In genomic region chr15:74872702-74873035, GRCh38 we compare ENCODE assay signal across 8 cellular contexts. TPM values are rescaled to one million over a fixed set of nuclear protein-coding genes. Genes with fewer than 3 reads are reported as not detected.
DNase-seq lines count a peak whose midpoint lies in the region; ATAC-seq and TF ChIP-seq lines count a peak whose summit lies in the region.

No MANE protein-coding gene starts in this region.

- H3K9me3 ChIP-seq in adipocyte (ENCODE audit: control insufficient read depth, low read length) (no peaks in the 10 kb centered on the region), suprapubic skin (no peaks in the 10 kb centered on the region)

- POLR2A ChIA-PET in activated CD4-positive, alpha-beta T cell treated with anti-CD3 and anti-CD28 coated beads for 36 hours (lab: Charles Lee) = no interaction called here

- TF ChIP-seq EP300 in suprapubic skin (IDR thresholded peaks at IDR 0.05) = no peak

- peak overlapping the region; percentile 87 for H3K4me3 Mint-ChIP-seq in activated CD4-positive, alpha-beta T cell treated with anti-CD3 and anti-CD28 coated beads for 36 hours

- H3K36me3 ChIP-seq in adipocyte (ENCODE audit: control insufficient read depth, insufficient read depth, low read length, severe bottlenecking) (no peaks in the 10 kb centered on the region), kidney epithelial cell (ENCODE audit: control insufficient read depth, insufficient read depth, low read length) (no peaks in the 10 kb centered on the region), suprapubic skin (no peaks in the 10 kb centered on the region)

- H3K27me3 Mint-ChIP-seq in activated CD4-positive, alpha-beta T cell treated with anti-CD3 and anti-CD28 coated beads for 36 hours = no peaks in the 10 kb centered on the region

- peak overlapping the region; percentile 94 for H3K9ac ChIP-seq in adipocyte (ENCODE audit: low read length)

- no peak for ATAC-seq in activated CD4-positive, alpha-beta T cell treated with anti-CD3 and anti-CD28 coated beads for 36 hours
- ATAC-seq in GM21529 (IDR thresholded peaks at IDR 0.05; ENCODE audit: unreplicated experiment) = no peak

- H3K4me1 ChIP-seq in adipocyte (ENCODE audit: control insufficient read depth, insufficient read depth, low read length) = peaks cover 33% of the 10 kb centered on the region
- H3K4me1 ChIP-seq in suprapubic skin = peaks cover 59% of the 10 kb centered on the region

- H3K9me3 Mint-ChIP-seq in activated CD4-positive, alpha-beta T cell treated with anti-CD3 and anti-CD28 coated beads for 36 hours (ENCODE audit: low read depth) = no peaks in the 10 kb centered on the region

- TF ChIP-seq CTCF in kidney epithelial cell (IDR thresholded peaks at IDR 0.05; ENCODE audit: insufficient read depth, low read length, poor library complexity, severe bottlenecking) (no peak), suprapubic skin (IDR thresholded peaks at IDR 0.05) (no peak)

- DNase-seq in activated CD4-positive, alpha-beta T cell treated with anti-CD3 and anti-CD28 coated beads for 36 hours = no peak
- DNase-seq in activated CD4-positive, alpha-beta T cell treated with anti-CD3 and anti-CD28 coated beads for 48 hours = no peak
- DNase-seq in adipocyte (ENCODE audit: low read depth) (no peak), kidney epithelial cell (ENCODE audit: low read depth) (no peak), suprapubic skin (ENCODE audit: low spot score in 2 of 2) (no peak), RKO (ENCODE audit: low spot score) (no peak), NCI-H774 (lab: John Stamatoyannopoulos, UW) (no peak)

- peaks cover 20% of the 10 kb centered on the region for H3K36me3 Mint-ChIP-seq in activated CD4-positive, alpha-beta T cell treated with anti-CD3 and anti-CD28 coated beads for 36 hours (ENCODE audit: low read depth)

- H3K27me3 ChIP-seq in adipocyte (replicated peaks; ENCODE audit: control insufficient read depth, insufficient read depth, low read length) (no peaks in the 10 kb centered on the region), kidney epithelial cell (ENCODE audit: control insufficient read depth, insufficient read depth, low read length) (no peaks in the 10 kb centered on the region), suprapubic skin (no peaks in the 10 kb centered on the region)

- intact Hi-C loops in activated CD4-positive, alpha-beta T cell treated with anti-CD3 and anti-CD28 coated beads for 36 hours (cut with DNase I, micrococcal nuclease) = loop anchor here (1.0 to 10.0 kb wide), 16 partner anchors 17 to 878 kb away; partner anchors contain the start of genes COX5A (in 2 of the 2), ARID3B (in 1 of the 2), C15orf39 (in 1 of the 2) and CLK3 (in 1 of the 2)

- TF ChIP-seq POLR2A in suprapubic skin (IDR thresholded peaks at IDR 0.05) = no peak

- peak overlapping the region; percentile 97 for H3K27ac ChIP-seq in suprapubic skin

- 0% methylated on average over 10 of the region's 11 CpGs for WGBS in suprapubic skin

- H3K27ac Mint-ChIP-seq in activated CD4-positive, alpha-beta T cell treated with anti-CD3 and anti-CD28 coated beads for 36 hours = peak overlapping the region; percentile 87

- H3K4me3 ChIP-seq in adipocyte (ENCODE audit: low read length) = peak overlapping the region; percentile 97
- peak overlapping the region; percentile 88 for H3K4me3 ChIP-seq in kidney epithelial cell (ENCODE audit: low read depth, low read length)
- peak overlapping the region; percentile 81 for H3K4me3 ChIP-seq in suprapubic skin

- CTCF ChIA-PET in activated CD4-positive, alpha-beta T cell treated with anti-CD3 and anti-CD28 coated beads for 36 hours (lab: Charles Lee) = interaction anchor here (0.7 kb wide), 1 partner anchor 62 kb away, joined by 4 read pairs; no protein-coding TSS in a partner anchor

- peaks cover 54% of the 10 kb centered on the region for H3K4me1 Mint-ChIP-seq in activated CD4-positive, alpha-beta T cell treated with anti-CD3 and anti-CD28 coated beads for 36 hours

RNA-seq across cellular contexts. Expression of gene SCAMP2, which starts 0.5 kb away (rescaled TPM):
- 10 to 100 TPM; 61.6 to 83.4 TPM for total RNA-seq in activated CD4-positive, alpha-beta T cell treated with anti-CD3 and anti-CD28 coated beads for 36 hours
- 93.4 and 107 TPM in 2 replicates for total RNA-seq in kidney epithelial cell
- total RNA-seq in suprapubic skin = 100 to 1,000 TPM in 2 of 4 donors, 10 to 100 TPM in 2; 82.7 to 120 (median 102) TPM

RNA-seq across cellular contexts. Expression of gene MPI, which starts 17.2 kb away (rescaled TPM):
- 10 to 100 TPM; 75.7 to 93.3 TPM for total RNA-seq in activated CD4-positive, alpha-beta T cell treated with anti-CD3 and anti-CD28 coated beads for 36 hours
- 39.5 and 45.2 TPM in 2 replicates for total RNA-seq in kidney epithelial cell
- total RNA-seq in suprapubic skin = 10 to 100 TPM; 17.1 to 59.2 (median 41.4) TPM

RNA-seq across cellular contexts. Expression of gene ULK3, which starts 29.7 kb away (rescaled TPM):
- 10 to 100 TPM; 40.3 to 45.2 TPM for total RNA-seq in activated CD4-positive, alpha-beta T cell treated with anti-CD3 and anti-CD28 coated beads for 36 hours
- total RNA-seq in kidney epithelial cell (24.0 and 32.0 TPM in 2 replicates), suprapubic skin (100 to 1,000 TPM; 105 to 330 (median 129) TPM)

RNA-seq across cellular contexts. Expression of gene FAM219B, which starts 34.0 kb away (rescaled TPM):
- total RNA-seq in activated CD4-positive, alpha-beta T cell treated with anti-CD3 and anti-CD28 coated beads for 36 hours = 10 to 100 TPM; 39.3 to 49.7 TPM
- 42.2 and 49.3 TPM in 2 replicates for total RNA-seq in kidney epithelial cell
- total RNA-seq in suprapubic skin = 10 to 100 TPM; 49.4 to 96.2 (median 68.0) TPM

RNA-seq across cellular contexts. Expression of gene CPLX3, which starts 46.2 kb away (rescaled TPM):
- under 1 TPM in 1 of 2 experiments, not detected in 1; 0.11 TPM for total RNA-seq in activated CD4-positive, alpha-beta T cell treated with anti-CD3 and anti-CD28 coated beads for 36 hours
- total RNA-seq in kidney epithelial cell (not detected in 2 replicates), suprapubic skin (under 1 TPM in 1 of 4 donors, not detected in 3; 0.47 TPM)
